ENCODE assay signal across 17 cellular contexts in the genomic region with DNA sequence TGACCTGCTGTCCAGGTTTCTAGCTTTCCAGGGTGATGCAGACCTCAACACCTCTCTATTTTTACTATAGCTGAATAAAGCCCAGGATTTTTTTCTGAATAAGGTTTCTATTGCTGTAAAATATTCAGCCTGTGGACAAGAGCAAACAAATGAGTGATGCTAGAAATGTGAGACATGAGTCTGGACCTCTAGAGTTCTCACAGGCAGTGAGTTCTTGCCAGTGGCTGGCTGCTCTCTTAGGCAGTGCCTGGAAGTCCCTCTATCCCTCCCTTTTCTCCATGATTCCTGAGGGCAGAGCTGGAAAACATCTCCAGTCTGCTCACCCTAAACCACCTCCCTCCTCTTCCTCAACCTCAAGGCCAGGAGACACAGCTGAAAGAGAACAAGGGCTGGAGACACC.
"Had no signal": no experiment of that assay in that cellular context is flagged by ENCODE, and none has a peak within 500 bp of the region (broad histone marks: within the 10 kb centered on the region; RNA-seq: fewer than 3 reads in every experiment).

No MANE protein-coding gene starts in this region.

- H3K27ac ChIP-seq: coronary artery, heart left ventricle, ovary had no signal

- H3K9me3 ChIP-seq: heart left ventricle, ovary had no signal

- DNase-seq: effector CD4-positive, alpha-beta T cell; endodermal cell; erythroblast; foreskin melanocyte; heart left ventricle; hippocampal formation; left colon; left ventricle myocardium superior; mesendoderm; naive thymus-derived CD4-positive, alpha-beta T cell; ovary; right cardiac atrium; small intestine; stimulated activated CD4-positive, alpha-beta T cell treated with anti-CD3 and anti-CD28 coated beads, Interleukin-12 subunit alpha, Interleukin-12 subunit beta, amount 100 ng/mL, for 4 hours; stimulated activated naive CD4-positive, alpha-beta T cell had no signal

- H3K36me3 ChIP-seq: heart left ventricle, ovary had no signal

- ATAC-seq: naive thymus-derived CD4-positive, alpha-beta T cell had no signal

- H3K27me3 ChIP-seq: heart left ventricle, ovary had no signal

- H3K4me3 ChIP-seq: coronary artery, heart left ventricle, lung, ovary had no signal
